10 cellular contexts compared by ENCODE assay signal in the genomic region with DNA sequence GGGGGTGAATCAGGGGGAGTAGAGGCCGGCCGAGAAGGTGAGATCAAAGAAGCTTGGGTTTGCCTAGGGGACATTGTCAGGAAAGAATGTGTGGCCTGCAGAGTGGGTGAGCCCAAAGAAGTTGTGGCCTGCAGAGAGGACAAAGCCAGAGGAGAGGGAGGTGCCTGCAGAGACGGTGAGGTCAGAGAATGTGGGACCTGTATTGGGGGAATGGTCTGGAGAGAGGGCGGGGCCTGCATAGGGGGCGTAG. TPM values are rescaled to one million over a fixed set of nuclear protein-coding genes. Genes with fewer than 3 reads are reported as not detected.
A peak's percentile ranks its signal among the peaks of the same experiment; 100 is the strongest.
DNase-seq lines count a peak whose midpoint lies in the region; ATAC-seq and TF ChIP-seq lines count a peak whose summit lies in the region.
"Had no signal": no experiment of that assay in that cellular context is flagged by ENCODE, and none has a peak within 500 bp of the region (broad histone marks: within the 10 kb centered on the region; RNA-seq: fewer than 3 reads in every experiment).

No MANE protein-coding gene starts in this region.

- H3K9me3 Mint-ChIP-seq in neural crest cell, result peaks cover 3% of the 10 kb centered on the region

- no peak overlapping the region for H3K4me3 ChIP-seq in colonic mucosa

- H3K27me3 ChIP-seq in colonic mucosa, result peaks cover 28% of the 10 kb centered on the region

- TF ChIP-seq CTCF in GM10248 (IDR thresholded peaks at IDR 0.05; ENCODE audit: control extremely low read depth, extremely low read depth, low read depth, missing control alignments) (no peak), colonic mucosa (IDR thresholded peaks at IDR 0.05) (no peak), neural crest cell (conservative IDR thresholded peaks at IDR 0.05) (no peak)

- peaks cover 25% of the 10 kb centered on the region for H3K27me3 Mint-ChIP-seq in neural crest cell (ENCODE audit: low read depth)

- POLR2A ChIA-PET in GM10248 (lab: Yijun Ruan, JAX), result no interaction called here

- no peaks in the 10 kb centered on the region for H3K36me3 ChIP-seq in colonic mucosa

- CTCF ChIA-PET in GM10248 (lab: Yijun Ruan, JAX), result interaction anchor here (1.2 kb wide), 1 partner anchor 18 kb away, joined by 5 read pairs; no protein-coding TSS in a partner anchor

- H3K4me3 Mint-ChIP-seq in neural crest cell, result peak overlapping the region; percentile 84

- H3K9me3 ChIP-seq in colonic mucosa, result no peaks in the 10 kb centered on the region

- peak; percentile 68 for DNase-seq in GM10248 (ENCODE audit: extremely low spot score)
- DNase-seq in NCI-H774 (lab: John Stamatoyannopoulos, UW), result peak; percentile 23
- no peak for DNase-seq in colonic mucosa
- no peak for DNase-seq in neural crest cell (ENCODE audit: low read depth, low spot score)
- DNase-seq in OCI-M1 (lab: John Stamatoyannopoulos, UW), result no peak
- no peak for DNase-seq in hippocampal formation (lab: John Stamatoyannopoulos, UW)
- DNase-seq: activated CD4-positive, alpha-beta T cell treated with anti-CD3 and anti-CD28 coated beads for 1 hour had no signal

- peak overlapping the region; percentile 98 for H3K27ac Mint-ChIP-seq in neural crest cell (ENCODE audit: unreplicated experiment)

- H3K4me1 ChIP-seq in colonic mucosa, result peaks cover 4% of the 10 kb centered on the region

- H3K9ac ChIP-seq in colonic mucosa (ENCODE audit: low read depth in 2 of 2, low read length in 2 of 2), result no peak overlapping the region

- peak overlapping the region; percentile 63 for H3K27ac ChIP-seq in colonic mucosa

- no peak for ATAC-seq in GM21390 (IDR thresholded peaks at IDR 0.05; ENCODE audit: unreplicated experiment)
- ATAC-seq in HG03196 (IDR thresholded peaks at IDR 0.05; ENCODE audit: unreplicated experiment), result no peak

- H3K4me1 Mint-ChIP-seq in neural crest cell, result peaks cover 19% of the 10 kb centered on the region

- no peaks in the 10 kb centered on the region for H3K36me3 Mint-ChIP-seq in neural crest cell (ENCODE audit: low read depth)

- intact Hi-C loops in colonic mucosa (cut with DNase I), result no loop called here

RNA-seq across cellular contexts. Expression of gene PRR36, which starts 3.0 kb away (rescaled TPM):
- total RNA-seq in colonic mucosa (under 1 TPM; 0.22 to 0.37 TPM), neural crest cell (20.9 and 21.8 TPM in 2 replicates)
- total RNA-seq: NCI-H460 had no signal

RNA-seq across cellular contexts. Expression of gene LRRC8E, which starts 17.1 kb away (rescaled TPM):
- total RNA-seq in colonic mucosa (1 to 10 TPM; 2.9 to 4.0 TPM), neural crest cell (0.51 and 1.0 TPM in 2 replicates)

RNA-seq across cellular contexts. Expression of gene MAP2K7, which starts 32.5 kb away (rescaled TPM):
- total RNA-seq in colonic mucosa (10 to 100 TPM; 26.3 to 38.3 TPM), neural crest cell (48.1 and 50.7 TPM in 2 replicates)

RNA-seq across cellular contexts. Expression of gene EVI5L, which starts 41.2 kb away (rescaled TPM):
- total RNA-seq in colonic mucosa (10 to 100 TPM; 10.6 to 12.0 TPM), neural crest cell (17.8 and 19.5 TPM in 2 replicates)

RNA-seq across cellular contexts. Expression of gene TGFBR3L, which starts 43.4 kb away (rescaled TPM):
- not detected for total RNA-seq in colonic mucosa
- total RNA-seq in neural crest cell, result 0.32 and 0.44 TPM in 2 replicates

Comparison
In these comparisons a context has a peak if more than half of its experiments do, and no peak if none do; other contexts are left out.
1. DNase-seq: peak in GM10248 (single experiment) and NCI-H774 (single experiment); none in colonic mucosa (single experiment), neural crest cell (single experiment), OCI-M1 (single experiment) and hippocampal formation (0 of 2).
2. RNA of gene PRR36, which starts 3.0 kb away (total RNA-seq): 20.9 to 21.8 TPM in neural crest cell; 0.22 to 0.37 TPM in colonic mucosa; every median in the first group is over 10 times any median in the second.